In the genomic region with DNA sequence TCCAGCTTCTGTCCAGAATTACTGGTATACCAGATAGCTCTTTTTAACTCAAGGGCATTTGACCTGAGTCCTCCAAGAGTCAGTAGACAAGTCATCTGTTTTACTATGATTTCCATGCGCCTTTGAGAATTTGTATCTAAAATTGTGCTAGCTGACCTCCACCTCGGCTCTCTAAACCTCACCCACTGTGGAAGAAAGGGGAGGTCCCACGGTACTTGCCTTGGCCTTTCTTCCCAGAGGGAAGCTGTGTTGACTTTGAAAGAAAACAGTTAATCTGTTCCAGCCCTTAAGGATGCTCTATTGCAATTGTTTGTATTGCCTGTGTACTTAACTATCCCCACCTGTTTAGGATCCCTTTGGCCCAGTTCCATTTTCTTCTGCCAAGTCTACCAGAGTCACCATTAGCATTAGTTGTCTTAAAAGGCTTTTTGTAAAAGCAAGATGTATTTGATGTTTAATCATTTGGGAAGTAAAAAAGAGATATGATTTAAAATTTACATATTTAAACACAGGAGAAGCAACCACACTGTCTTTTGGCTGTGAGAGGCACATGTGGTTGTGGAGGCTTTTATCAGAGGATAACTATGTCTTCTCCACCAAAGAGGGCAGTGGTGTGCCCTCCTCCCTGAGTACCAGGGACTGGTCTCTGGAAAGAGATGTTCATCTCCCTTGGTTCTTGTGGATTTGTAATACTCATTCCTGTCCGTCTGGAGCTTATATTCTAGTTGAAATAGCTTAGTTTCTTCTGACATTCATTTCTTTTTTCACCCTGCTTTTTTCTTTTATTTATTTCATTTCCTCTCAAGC, we compare ENCODE assay signal across 11 cellular contexts.
A peak's percentile ranks its signal among the peaks of the same experiment; 100 is the strongest.
DNase-seq lines count a peak whose midpoint lies in the region; ATAC-seq, FAIRE-seq and TF ChIP-seq lines count a peak whose summit lies in the region.
"Had no signal": no experiment of that assay in that cellular context is flagged by ENCODE, and none has a peak within 500 bp of the region (broad histone marks: within the 10 kb centered on the region; RNA-seq: fewer than 3 reads in every experiment).

No MANE protein-coding gene starts in this region.

- H3K4me3 ChIP-seq in coronary artery (no peak overlapping the region), thymus (ENCODE audit: low read length) (no peak overlapping the region)
- H3K4me3 ChIP-seq: MG63 had no signal

- H3K27ac Mint-ChIP-seq in activated T-cell treated with anti-CD3 and anti-CD28 coated beads, Interleukin-2, amount 50 U/mL, for 24 hours, result peak overlapping the region; percentile 1

- DNase-seq in activated T-cell treated with anti-CD3 and anti-CD28 coated beads, Interleukin-2, amount 50 U/mL, for 24 hours, result no peak
- no peak for DNase-seq in activated T-cell treated with anti-CD3 and anti-CD28 coated beads, Interleukin-2, amount 50 U/mL, for 48 hours
- DNase-seq in NCI-H2081 treated with DMSO at 0.1 percent for 48 hours (lab: John Stamatoyannopoulos, UW) (peak; percentile 51), coronary artery (ENCODE audit: low spot score) (no peak), AG08396 (ENCODE audit: low spot score) (no peak), D721Med (ENCODE audit: insufficient read length, low spot score) (no peak)
- DNase-seq: mammary epithelial cell, MG63, SIG-M5 had no signal

- no peak for ATAC-seq in GM21360 (IDR thresholded peaks at IDR 0.05; ENCODE audit: unreplicated experiment)

- TF ChIP-seq CTCF in coronary artery (IDR thresholded peaks at IDR 0.05) (no peak), D721Med (IDR thresholded peaks at IDR 0.05; ENCODE audit: insufficient read depth, missing control alignments) (no peak)

- peaks cover 53% of the 10 kb centered on the region for H3K4me1 Mint-ChIP-seq in activated T-cell treated with anti-CD3 and anti-CD28 coated beads, Interleukin-2, amount 50 U/mL, for 24 hours (ENCODE audit: low read depth)

- 99% methylated on average over 4 of the region's 4 CpGs for WGBS in thymus

- no peak overlapping the region for H3K4me3 Mint-ChIP-seq in activated T-cell treated with anti-CD3 and anti-CD28 coated beads, Interleukin-2, amount 50 U/mL, for 24 hours

- H3K36me3 Mint-ChIP-seq in activated T-cell treated with anti-CD3 and anti-CD28 coated beads, Interleukin-2, amount 50 U/mL, for 24 hours (ENCODE audit: low read depth), result peaks cover 64% of the 10 kb centered on the region

- no peak for FAIRE-seq in D721Med (lab: Jason Lieb, UNC)

- peaks cover 12% of the 10 kb centered on the region for H3K4me1 ChIP-seq in thymus (ENCODE audit: control insufficient read depth, insufficient read depth, low read length)

- H3K9me3 Mint-ChIP-seq in activated T-cell treated with anti-CD3 and anti-CD28 coated beads, Interleukin-2, amount 50 U/mL, for 24 hours, result no peaks in the 10 kb centered on the region

- H3K36me3 ChIP-seq in thymus (ENCODE audit: control insufficient read depth, insufficient read depth), result peaks cover 24% of the 10 kb centered on the region

- no peaks in the 10 kb centered on the region for H3K9me3 ChIP-seq in thymus (ENCODE audit: control insufficient read depth)
- H3K9me3 ChIP-seq: MG63 had no signal

- no peaks in the 10 kb centered on the region for H3K27me3 Mint-ChIP-seq in activated T-cell treated with anti-CD3 and anti-CD28 coated beads, Interleukin-2, amount 50 U/mL, for 24 hours

- peak overlapping the region; percentile 8 to 56 for H3K27ac ChIP-seq in coronary artery
- H3K27ac ChIP-seq in thymus (ENCODE audit: low read depth), result peak overlapping the region; percentile 31

- H3K27me3 ChIP-seq in thymus (ENCODE audit: control insufficient read depth, insufficient read depth), result no peaks in the 10 kb centered on the region
- H3K27me3 ChIP-seq: MG63 had no signal
